ENCODE assay signal across 8 cellular contexts in the genomic region with DNA sequence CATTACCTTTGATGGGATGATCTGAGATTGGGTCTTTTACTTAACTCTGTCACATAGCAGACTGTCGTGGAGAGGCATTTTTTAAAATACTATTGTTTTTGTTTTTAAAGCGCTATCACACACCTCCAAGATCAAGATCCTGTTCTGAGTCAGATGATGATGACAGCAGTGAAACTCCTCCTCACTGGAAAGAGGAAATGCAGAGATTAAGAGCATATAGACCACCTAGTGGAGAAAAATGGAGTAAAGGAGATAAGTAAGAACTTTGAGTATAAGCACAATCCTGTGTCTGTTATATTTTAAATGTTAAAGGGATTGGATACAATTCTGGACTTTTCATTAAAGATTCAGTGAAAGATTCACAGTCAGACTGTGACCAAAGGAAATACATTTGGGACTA.
DNase-seq lines count a peak whose midpoint lies in the region; ATAC-seq and TF ChIP-seq lines count a peak whose summit lies in the region.
"Had no signal": no experiment of that assay in that cellular context is flagged by ENCODE, and none has a peak within 500 bp of the region (broad histone marks: within the 10 kb centered on the region; RNA-seq: fewer than 3 reads in every experiment).

No MANE protein-coding gene starts in this region.

- ATAC-seq in GM21717 (IDR thresholded peaks at IDR 0.05; ENCODE audit: unreplicated experiment) (no peak), HG02588 (IDR thresholded peaks at IDR 0.05; ENCODE audit: unreplicated experiment) (no peak)

- peak; percentile 13 for TF ChIP-seq CTCF in GM10248 (IDR thresholded peaks at IDR 0.05; ENCODE audit: control extremely low read depth, extremely low read depth, low read depth, missing control alignments)
- no peak for TF ChIP-seq CTCF in epithelial cell of esophagus (IDR thresholded peaks at IDR 0.05; ENCODE audit: insufficient read depth, low read depth, low read length, missing control alignments)

- CTCF ChIA-PET in GM10248 (lab: Yijun Ruan, JAX) = interaction anchor here (1.6 kb wide), 1 partner anchor 14 kb away, joined by 5 read pairs; no protein-coding TSS in a partner anchor

- DNase-seq in GM10248 (ENCODE audit: extremely low spot score) (no peak), NCI-H226 (peak; percentile 57), epithelial cell of esophagus (ENCODE audit: low read depth) (peak; percentile 55), superior temporal gyrus (ENCODE audit: extremely low spot score) (no peak)
- DNase-seq: occipital lobe had no signal

- no peak overlapping the region for H3K4me3 ChIP-seq in epithelial cell of esophagus (ENCODE audit: low read length)
- H3K4me3 ChIP-seq: SK-N-MC had no signal

- POLR2A ChIA-PET in GM10248 (lab: Yijun Ruan, JAX) = no interaction called here

Comparison
In these comparisons a context has a peak if more than half of its experiments do, and no peak if none do; other contexts are left out.
1. DNase-seq: peak in NCI-H226 (single experiment) and epithelial cell of esophagus (single experiment); none in GM10248 (single experiment) and superior temporal gyrus (single experiment).